ENCODE assay signal across 10 cellular contexts in the genomic region with DNA sequence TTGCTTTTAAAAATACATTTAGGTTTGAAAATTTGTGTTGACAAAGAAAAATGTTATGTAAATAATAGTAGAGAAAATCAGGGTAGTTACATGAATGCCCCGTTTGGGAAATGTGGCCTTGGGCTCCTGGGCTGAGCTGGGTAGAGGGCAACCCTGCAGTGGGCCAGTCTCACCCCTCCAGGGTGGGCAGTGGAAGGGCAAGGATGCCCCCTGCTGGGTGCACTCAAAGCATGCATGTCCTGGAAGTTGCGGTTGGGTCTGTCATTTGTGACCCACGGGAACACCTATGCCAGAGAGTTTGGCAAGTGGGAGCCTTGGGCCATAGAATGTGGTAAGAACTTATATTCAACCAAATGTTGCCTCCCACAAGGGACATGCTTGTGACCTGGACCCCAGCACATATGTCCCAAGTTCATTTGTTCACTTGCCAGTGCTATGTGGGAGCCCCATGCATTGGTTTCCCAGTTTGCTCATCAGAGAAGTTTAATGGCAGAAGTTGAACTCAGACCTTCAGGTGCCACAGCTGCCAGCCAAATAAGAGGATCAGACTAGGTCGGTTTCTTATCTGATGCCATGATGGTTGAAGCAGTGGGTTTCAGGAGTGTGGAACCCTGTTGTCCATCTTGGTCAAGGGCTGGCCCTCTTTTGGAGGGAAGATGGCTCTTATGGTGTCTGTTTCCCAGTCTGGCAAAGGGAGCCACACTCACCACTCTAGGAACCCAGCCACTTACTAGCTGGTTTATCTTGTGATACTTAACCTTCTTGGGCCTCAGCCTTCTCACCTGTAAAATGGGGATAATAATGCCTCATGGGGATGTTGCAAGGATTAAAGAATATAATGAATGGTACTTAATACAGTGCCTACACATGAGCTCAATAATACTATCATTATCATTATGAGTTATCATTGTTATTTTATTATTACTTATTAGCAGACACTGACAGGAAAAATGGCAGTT. TPM values are rescaled to one million over a fixed set of nuclear protein-coding genes. Genes with fewer than 3 reads are reported as not detected.
DNase-seq lines count a peak whose midpoint lies in the region; ATAC-seq, FAIRE-seq and TF ChIP-seq lines count a peak whose summit lies in the region.
"Had no signal": no experiment of that assay in that cellular context is flagged by ENCODE, and none has a peak within 500 bp of the region (broad histone marks: within the 10 kb centered on the region; RNA-seq: fewer than 3 reads in every experiment).

No MANE protein-coding gene starts in this region.

- intact Hi-C loops in K562 (cut with micrococcal nuclease) = loop anchor here (1.0 kb wide), 1 partner anchor 31 kb away; no protein-coding TSS in a partner anchor
- intact Hi-C loops in left colon (cut with DNase I, micrococcal nuclease) = loop anchor here in 1 of 2 donors (10.0 kb wide), 1 partner anchor 115 kb away; no protein-coding TSS in a partner anchor

- peak overlapping the region; percentile 97 for H3K27ac Mint-ChIP-seq in T-helper 1 cell treated with Interleukin-12 subunit alpha and Interleukin-12 subunit beta and Interleukin-4 antibody, amounts not matched to agents 30 μg/mL and 1 μg/mL, for 36 hours

- H3K4me3 Mint-ChIP-seq in T-helper 1 cell treated with Interleukin-12 subunit alpha and Interleukin-12 subunit beta and Interleukin-4 antibody, amounts not matched to agents 30 μg/mL and 1 μg/mL, for 36 hours = peak overlapping the region; percentile 62

- DNase-seq in CD1c-positive myeloid dendritic cell (ENCODE audit: extremely low spot score) = peak; percentile 70
- peak; percentile 58 for DNase-seq in HEK293T (ENCODE audit: extremely low spot score)
- peak; percentile 79 to 80 (median 80) for DNase-seq in K562 (ENCODE audit: extremely low read depth in 1 of 4, low spot score in 3 of 4)
- DNase-seq in left colon = peak in 1 of 2 donors; percentile 64
- DNase-seq in stimulated activated CD8-positive, alpha-beta memory T cell treated with anti-CD3 and anti-CD28 coated beads, Interleukin-4, amount 100 ng/mL, for 48 hours = peak; percentile 82
- DNase-seq in G401 (ENCODE audit: low spot score) = no peak

- H3K4me1 Mint-ChIP-seq in T-helper 1 cell treated with Interleukin-12 subunit alpha and Interleukin-12 subunit beta and Interleukin-4 antibody, amounts not matched to agents 30 μg/mL and 1 μg/mL, for 36 hours (ENCODE audit: low read depth) = peaks cover 29% of the 10 kb centered on the region

- no peak for TF ChIP-seq POLR2A in K562 (conservative IDR thresholded peaks at IDR 0.05)

- no peak overlapping the region for H3K9ac ChIP-seq in K562 (ENCODE audit: insufficient read depth in 1 of 2, low read depth in 2 of 2, low read length in 2 of 2)

- BruUV-seq in K562 (replicated peaks; lab: Mats Ljungman, UMichigan) = no TSS peak

- POLR2A ChIA-PET in HEK293T (lab: Yijun Ruan, JAX) = interaction anchor here (0.6 to 0.9 kb wide), 2 partner anchors 30 to 31 kb away, joined by 3 read pairs; no protein-coding TSS in a partner anchor
- POLR2A ChIA-PET in K562 (lab: Yijun Ruan, JAX) = interaction anchor here (0.7 to 2.0 kb wide), 4 partner anchors 9 to 15 kb away, joined by 3 to 10 read pairs (median 4); partner anchors contain the start of gene INAFM2

- no peak overlapping the region for H2AFZ ChIP-seq in K562 (ENCODE audit: low read depth, low read length)

- no peak overlapping the region for H3K4me2 ChIP-seq in K562 (ENCODE audit: insufficient read depth, low read length)

- CTCF ChIA-PET in HEK293T (lab: Yijun Ruan, JAX) (interaction anchor here (0.7 to 5.9 kb wide), 9 partner anchors 11 to 280 kb away, joined by 3 to 55 read pairs (median 5); no protein-coding TSS in a partner anchor), K562 (lab: Yijun Ruan, JAX; ENCODE audit: low intra/inter-chr PET ratio) (interaction anchor here (0.7 to 5.2 kb wide), 5 partner anchors 11 to 524 kb away, joined by 3 to 87 read pairs (median 7); partner anchors contain the start of gene ANKRD63)

- no peaks in the 10 kb centered on the region for H3K9me3 Mint-ChIP-seq in T-helper 1 cell treated with Interleukin-12 subunit alpha and Interleukin-12 subunit beta and Interleukin-4 antibody, amounts not matched to agents 30 μg/mL and 1 μg/mL, for 36 hours

- in situ Hi-C loops in K562 (cut with MboI) = loop anchor here (5.0 kb wide), 1 partner anchor 33 kb away; no protein-coding TSS in a partner anchor
- in situ Hi-C loops in G401 (cut with HindIII; ENCODE audit: low sequenced_read_pairs) = no loop called here

- no peak overlapping the region for H3K4me3 ChIP-seq in K562

- peaks cover 0 to 25% of the 10 kb centered on the region in 2 experiments; a peak in 3 of 5 replicates for H3K27me3 ChIP-seq in K562 (ENCODE audit: control insufficient read depth in 2 of 2, insufficient read depth in 2 of 2, low read length in 2 of 2)

- TF ChIP-seq RAD21 in K562 (CRISPR knock-in tag; conservative IDR thresholded peaks at IDR 0.05 in 1 of 2, IDR thresholded peaks at IDR 0.05 in 1 of 2) = peak; percentile 95 to 98

- peaks cover 22 to 34% of the 10 kb centered on the region in 2 experiments for H3K4me1 ChIP-seq in K562 (replicated peaks in 1 of 2; ENCODE audit: control insufficient read depth in 2 of 2, insufficient read depth in 2 of 2, low read length in 2 of 2)

- no peak for TF ChIP-seq EP300 in K562 (IDR thresholded peaks at IDR 0.05; ENCODE audit: low read length)

- peak; percentile 83 for ATAC-seq in K562
- peak; percentile 62 for ATAC-seq in left colon
- ATAC-seq in GM21367 (IDR thresholded peaks at IDR 0.05; ENCODE audit: unreplicated experiment) = no peak

- H3K9me3 ChIP-seq in K562 (replicated peaks; ENCODE audit: control insufficient read depth, insufficient read depth, low read depth, low read length) = no peaks in the 10 kb centered on the region

- TF ChIP-seq CTCF in K562 (IDR thresholded peaks at IDR 0.05 in 2 of 3, conservative IDR thresholded peaks at IDR 0.05 in 1 of 3; ENCODE audit: insufficient read depth in 2 of 3, low read depth in 1 of 3, low read length in 3 of 3) = peak; percentile 93 to 95 (median 94)

- no peaks in the 10 kb centered on the region for H3K9me1 ChIP-seq in K562 (ENCODE audit: control insufficient read depth, insufficient read depth, low read length)

- H3K79me2 ChIP-seq in K562 (ENCODE audit: control insufficient read depth, insufficient read depth, low read length) = no peaks in the 10 kb centered on the region

- H3K36me3 Mint-ChIP-seq in T-helper 1 cell treated with Interleukin-12 subunit alpha and Interleukin-12 subunit beta and Interleukin-4 antibody, amounts not matched to agents 30 μg/mL and 1 μg/mL, for 36 hours (ENCODE audit: low read depth) = peaks cover 2% of the 10 kb centered on the region

- 3% methylated on average over 4 of the region's 4 CpGs for WGBS in K562 (ENCODE audit: insufficient coverage, low coverage, missing lambda C conversion rate)

- no peaks in the 10 kb centered on the region for H3K36me3 ChIP-seq in K562 (ENCODE audit: control insufficient read depth, insufficient read depth, low read length)

- H3K27ac ChIP-seq in K562 (ENCODE audit: extremely low read depth, low read depth, low read length) = no peak overlapping the region

- peak; percentile 61 for FAIRE-seq in K562 (lab: Jason Lieb, UNC)

- H4K20me1 ChIP-seq in K562 (replicated peaks; ENCODE audit: control insufficient read depth, insufficient read depth, low read length) = no peaks in the 10 kb centered on the region

- H3K27me3 Mint-ChIP-seq in T-helper 1 cell treated with Interleukin-12 subunit alpha and Interleukin-12 subunit beta and Interleukin-4 antibody, amounts not matched to agents 30 μg/mL and 1 μg/mL, for 36 hours (ENCODE audit: low read depth) = peaks cover 36% of the 10 kb centered on the region

RNA-seq across cellular contexts. Expression of gene PLCB2, which starts 2.5 kb away (rescaled TPM):
- total RNA-seq in K562 (2011; cell fraction: chromatin; rRNA removed; ENCODE audit: low replicate concordance) = 12.9 and 33.6 TPM in 2 replicates
- total RNA-seq in K562 (2011; cell fraction: nucleolus; rRNA removed) = 15.5 and 22.3 TPM in 2 replicates
- total RNA-seq in K562 (2011; cell fraction: nucleoplasm; rRNA removed) = 11.8 and 13.5 TPM in 2 replicates
- total RNA-seq in K562 (2014; rRNA removed) = 6.9 and 7.1 TPM in 2 replicates
- total RNA-seq in K562 (2014; rRNA removed; fragmentation: Illumina TruSeq; extraction: Trizol) = 3.4 and 4.1 TPM in 2 replicates
- total RNA-seq in K562 (2015; rRNA removed; fragmentation: Illumina TruSeq; extraction: Trizol) = 10.0 and 10.8 TPM in 2 replicates
- 11.2 and 11.6 TPM in 2 replicates for total RNA-seq in K562 (2021)
- 8.0 and 25.4 TPM in 2 replicates for polyA plus RNA-seq in K562 (2011; rRNA removed)
- polyA plus RNA-seq in K562 (2011; cell fraction: cytosol; rRNA removed) = 10.9 and 18.6 TPM in 2 replicates
- polyA plus RNA-seq in K562 (2011; cell fraction: nucleus; rRNA removed) = 111 and 184 TPM in 2 replicates
- polyA plus RNA-seq in K562 (2012) = 14.5 and 45.8 TPM in 2 replicates
- 9.0 and 9.5 TPM in 2 replicates for polyA plus RNA-seq in K562 (2014; fragmentation: Illumina TruSeq; extraction: Trizol)
- under 1 TPM; 0.37 to 0.59 TPM for polyA plus RNA-seq in K562 (2014; fragmentation: Nextera tagmentation; extraction: Ambion mirVana)
- polyA plus RNA-seq in K562 (2014; rRNA removed) = 12.3 and 13.2 TPM in 2 replicates
- polyA minus RNA-seq in K562 (2011; rRNA and poly(A)+ RNA removed) = 6.1 and 8.4 TPM in 2 replicates
- polyA minus RNA-seq in K562 (2011; cell fraction: cytosol; rRNA and poly(A)+ RNA removed) = 5.0 and 9.4 TPM in 2 replicates
- polyA minus RNA-seq in K562 (2011; cell fraction: nucleus; rRNA and poly(A)+ RNA removed) = 17.9 and 45.7 TPM in 2 replicates
- total RNA-seq in left colon = 10 to 100 TPM in 1 of 2 donors, 1 to 10 TPM in 1; 6.0 to 11.2 TPM
- 99.6 and 145 TPM in 2 replicates for total RNA-seq in G401 (2014; rRNA removed; shearing (Covaris generic))

RNA-seq across cellular contexts. Expression of gene INAFM2, which starts 13.2 kb away (rescaled TPM):
- 19.1 and 21.1 TPM in 2 replicates for total RNA-seq in K562 (2011; cell fraction: chromatin; rRNA removed; ENCODE audit: low replicate concordance)
- total RNA-seq in K562 (2011; cell fraction: nucleolus; rRNA removed) = 18.6 and 23.8 TPM in 2 replicates
- 30.2 and 44.3 TPM in 2 replicates for total RNA-seq in K562 (2011; cell fraction: nucleoplasm; rRNA removed)
- total RNA-seq in K562 (2014; rRNA removed) (27.1 and 27.8 TPM in 2 replicates), K562 (2014; rRNA removed; fragmentation: Illumina TruSeq; extraction: Trizol) (29.1 and 30.4 TPM in 2 replicates), K562 (2015; rRNA removed; fragmentation: Illumina TruSeq; extraction: Trizol) (29.4 and 32.1 TPM in 2 replicates), K562 (2021) (37.4 and 43.1 TPM in 2 replicates), left colon (10 to 100 TPM; 18.1 to 26.9 TPM)
- polyA plus RNA-seq in K562 (2011; rRNA removed) (26.7 and 27.9 TPM in 2 replicates), K562 (2014; fragmentation: Illumina TruSeq; extraction: Trizol) (20.3 and 25.5 TPM in 2 replicates), K562 (2014; fragmentation: Nextera tagmentation; extraction: Ambion mirVana) (10 to 100 TPM; 11.8 to 12.3 TPM), K562 (2014; rRNA removed) (27.2 and 28.2 TPM in 2 replicates)
- 12.9 and 15.5 TPM in 2 replicates for polyA plus RNA-seq in K562 (2011; cell fraction: cytosol; rRNA removed)
- 17.8 and 18.7 TPM in 2 replicates for polyA plus RNA-seq in K562 (2011; cell fraction: nucleus; rRNA removed)
- polyA plus RNA-seq in K562 (2012) = 20.1 and 23.2 TPM in 2 replicates
- polyA minus RNA-seq in K562 (2011; rRNA and poly(A)+ RNA removed) = 18.1 and 20.4 TPM in 2 replicates
- 15.7 TPM in 2 replicates for polyA minus RNA-seq in K562 (2011; cell fraction: cytosol; rRNA and poly(A)+ RNA removed)
- 6.6 and 16.3 TPM in 2 replicates for polyA minus RNA-seq in K562 (2011; cell fraction: nucleus; rRNA and poly(A)+ RNA removed)
- total RNA-seq in G401 (2014; rRNA removed; shearing (Covaris generic)) = 203 TPM in 2 replicates

RNA-seq across cellular contexts. Expression of gene ANKRD63, which starts 27.4 kb away (rescaled TPM):
- total RNA-seq in K562 (2011; cell fraction: chromatin; rRNA removed; ENCODE audit: low replicate concordance) = 1.5 TPM in 1 of 2 replicates, not detected in the other
- total RNA-seq in K562 (2011; cell fraction: nucleolus; rRNA removed) = 0.92 and 2.5 TPM in 2 replicates
- not detected in 2 replicates for total RNA-seq in K562 (2011; cell fraction: nucleoplasm; rRNA removed)
- 2.0 and 2.5 TPM in 2 replicates for total RNA-seq in K562 (2014; rRNA removed)
- not detected in 2 replicates for total RNA-seq in K562 (2014; rRNA removed; fragmentation: Illumina TruSeq; extraction: Trizol)
- not detected in 2 replicates for total RNA-seq in K562 (2015; rRNA removed; fragmentation: Illumina TruSeq; extraction: Trizol)
- total RNA-seq in K562 (2021) = 1.8 and 2.5 TPM in 2 replicates
- 0.19 TPM in 1 of 2 replicates, not detected in the other for polyA plus RNA-seq in K562 (2011; rRNA removed)
- polyA plus RNA-seq in K562 (2011; cell fraction: cytosol; rRNA removed) = 0.24 and 2.1 TPM in 2 replicates
- 2.7 and 5.3 TPM in 2 replicates for polyA plus RNA-seq in K562 (2011; cell fraction: nucleus; rRNA removed)
- polyA plus RNA-seq in K562 (2012) = 0.60 and 1.1 TPM in 2 replicates
- not detected in 2 replicates for polyA plus RNA-seq in K562 (2014; fragmentation: Illumina TruSeq; extraction: Trizol)
- polyA plus RNA-seq in K562 (2014; fragmentation: Nextera tagmentation; extraction: Ambion mirVana) = not detected
- polyA plus RNA-seq in K562 (2014; rRNA removed) = 0.63 and 1.3 TPM in 2 replicates
- polyA minus RNA-seq in K562 (2011; rRNA and poly(A)+ RNA removed) = not detected in 2 replicates
- polyA minus RNA-seq in K562 (2011; cell fraction: cytosol; rRNA and poly(A)+ RNA removed) = 1.5 and 3.5 TPM in 2 replicates
- polyA minus RNA-seq in K562 (2011; cell fraction: nucleus; rRNA and poly(A)+ RNA removed) = 3.4 and 3.7 TPM in 2 replicates
- not detected for total RNA-seq in left colon
- 8.4 and 14.9 TPM in 2 replicates for total RNA-seq in G401 (2014; rRNA removed; shearing (Covaris generic))
- total RNA-seq: LHCN-M2, skeletal muscle tissue had no signal

RNA-seq across cellular contexts. Expression of gene CCDC9B, which starts 30.5 kb away (rescaled TPM):
- total RNA-seq in K562 (2011; cell fraction: chromatin; rRNA removed; ENCODE audit: low replicate concordance) = 0.76 and 1.0 TPM in 2 replicates
- 0.79 and 0.83 TPM in 2 replicates for total RNA-seq in K562 (2011; cell fraction: nucleolus; rRNA removed)
- 0.44 and 0.84 TPM in 2 replicates for total RNA-seq in K562 (2011; cell fraction: nucleoplasm; rRNA removed)
- total RNA-seq in K562 (2014; rRNA removed) = 0.08 TPM in 1 of 2 replicates, not detected in the other
- total RNA-seq in K562 (2014; rRNA removed; fragmentation: Illumina TruSeq; extraction: Trizol) = 0.36 and 0.38 TPM in 2 replicates
- 0.26 and 0.47 TPM in 2 replicates for total RNA-seq in K562 (2015; rRNA removed; fragmentation: Illumina TruSeq; extraction: Trizol)
- 0.33 and 0.56 TPM in 2 replicates for total RNA-seq in K562 (2021)
- 0.04 TPM in 2 replicates for polyA plus RNA-seq in K562 (2011; rRNA removed)
- 0.03 TPM in 1 of 2 replicates, not detected in the other for polyA plus RNA-seq in K562 (2011; cell fraction: cytosol; rRNA removed)
- 0.22 and 0.38 TPM in 2 replicates for polyA plus RNA-seq in K562 (2011; cell fraction: nucleus; rRNA removed)
- 0.35 and 1.3 TPM in 2 replicates for polyA plus RNA-seq in K562 (2012)
- polyA plus RNA-seq in K562 (2014; fragmentation: Illumina TruSeq; extraction: Trizol) = 0.16 and 0.17 TPM in 2 replicates
- polyA plus RNA-seq in K562 (2014; fragmentation: Nextera tagmentation; extraction: Ambion mirVana) = under 1 TPM; 0.01 to 0.03 TPM
- 0.05 and 0.15 TPM in 2 replicates for polyA plus RNA-seq in K562 (2014; rRNA removed)
- 0.06 and 0.07 TPM in 2 replicates for polyA minus RNA-seq in K562 (2011; rRNA and poly(A)+ RNA removed)
- not detected in 2 replicates for polyA minus RNA-seq in K562 (2011; cell fraction: cytosol; rRNA and poly(A)+ RNA removed)
- 0.54 and 1.6 TPM in 2 replicates for polyA minus RNA-seq in K562 (2011; cell fraction: nucleus; rRNA and poly(A)+ RNA removed)
- total RNA-seq in left colon = 10 to 100 TPM; 28.1 to 43.5 TPM
- total RNA-seq in G401 (2014; rRNA removed; shearing (Covaris generic)) = 4.7 and 5.9 TPM in 2 replicates

RNA-seq across cellular contexts. Expression of gene PHGR1, which starts 40.6 kb away (rescaled TPM):
- not detected in 2 replicates for total RNA-seq in K562 (2011; cell fraction: chromatin; rRNA removed; ENCODE audit: low replicate concordance)
- total RNA-seq in K562 (2011; cell fraction: nucleolus; rRNA removed) = not detected in 2 replicates
- total RNA-seq in K562 (2011; cell fraction: nucleoplasm; rRNA removed) = not detected in 2 replicates
- total RNA-seq in K562 (2014; rRNA removed) (not detected in 2 replicates), K562 (2014; rRNA removed; fragmentation: Illumina TruSeq; extraction: Trizol) (not detected in 2 replicates), K562 (2015; rRNA removed; fragmentation: Illumina TruSeq; extraction: Trizol) (not detected in 2 replicates), K562 (2021) (0.65 TPM in 1 of 2 replicates, not detected in the other), left colon (1,000 to 10,000 TPM; 3,013 to 3,634 TPM)
- polyA plus RNA-seq in K562 (2011; rRNA removed) (not detected in 2 replicates), K562 (2014; fragmentation: Illumina TruSeq; extraction: Trizol) (not detected in 2 replicates), K562 (2014; fragmentation: Nextera tagmentation; extraction: Ambion mirVana) (not detected), K562 (2014; rRNA removed) (not detected in 2 replicates)
- not detected in 2 replicates for polyA plus RNA-seq in K562 (2011; cell fraction: cytosol; rRNA removed)
- not detected in 2 replicates for polyA plus RNA-seq in K562 (2011; cell fraction: nucleus; rRNA removed)
- polyA plus RNA-seq in K562 (2012) = not detected in 2 replicates
- polyA minus RNA-seq in K562 (2011; rRNA and poly(A)+ RNA removed) = not detected in 2 replicates
- polyA minus RNA-seq in K562 (2011; cell fraction: cytosol; rRNA and poly(A)+ RNA removed) = not detected in 2 replicates
- polyA minus RNA-seq in K562 (2011; cell fraction: nucleus; rRNA and poly(A)+ RNA removed) = not detected in 2 replicates
- total RNA-seq in G401 (2014; rRNA removed; shearing (Covaris generic)) = not detected in 2 replicates
- total RNA-seq: LHCN-M2, skeletal muscle tissue had no signal
